ENCODE assay signal across 1 cellular context in genomic region chr12:56120158-56120846, GRCh38.
TF ChIP-seq lines count a peak whose summit lies in the region.

No MANE protein-coding gene starts in this region.

TF ChIP-seq in K562, 482 proteins besides CTCF, POLR2A, EP300 and RAD21:
- TF ChIP-seq SMARCC2 (IDR thresholded peaks at IDR 0.05; ENCODE audit: low read depth): no peak
- no peak for TF ChIP-seq OTX1 (CRISPR knock-in tag; IDR thresholded peaks at IDR 0.05)
- TF ChIP-seq ZNF407 (IDR thresholded peaks at IDR 0.05; ENCODE audit: low read depth): no peak
- TF ChIP-seq ZNF586 (CRISPR knock-in tag; conservative IDR thresholded peaks at IDR 0.05): no peak
- no peak for TF ChIP-seq ELK1 (CRISPR knock-in tag; IDR thresholded peaks at IDR 0.05)
- TF ChIP-seq CC2D1A (IDR thresholded peaks at IDR 0.05): no peak
- TF ChIP-seq MEIS2 (IDR thresholded peaks at IDR 0.05; ENCODE audit: partially characterized antibody): no peak
- TF ChIP-seq ZNF316 (IDR thresholded peaks at IDR 0.05): peak; percentile 83
- no peak for TF ChIP-seq NCOA2 (IDR thresholded peaks at IDR 0.05; ENCODE audit: partially characterized antibody in 2 of 2)
- no peak for TF ChIP-seq ZNF764 (CRISPR knock-in tag; IDR thresholded peaks at IDR 0.05; ENCODE audit: low read depth)
- no peak for TF ChIP-seq RREB1 (CRISPR knock-in tag; IDR thresholded peaks at IDR 0.05)
- TF ChIP-seq MTF1 (CRISPR knock-in tag; IDR thresholded peaks at IDR 0.05; ENCODE audit: borderline replicate concordance): no peak
- TF ChIP-seq ZNF436 (CRISPR knock-in tag; IDR thresholded peaks at IDR 0.05): no peak
- TF ChIP-seq ZNF589 (CRISPR knock-in tag; IDR thresholded peaks at IDR 0.05; ENCODE audit: low read depth): no peak
- TF ChIP-seq MTA3 (IDR thresholded peaks at IDR 0.05; ENCODE audit: borderline replicate concordance): no peak
- TF ChIP-seq FOXJ2 (tag; IDR thresholded peaks at IDR 0.05): no peak
- no peak for TF ChIP-seq CBX2 (IDR thresholded peaks at IDR 0.05; ENCODE audit: insufficient read depth, low read length, poor library complexity, severe bottlenecking)
- TF ChIP-seq NR2C1 (IDR thresholded peaks at IDR 0.05): no peak
- TF ChIP-seq NR2C1 (tag; IDR thresholded peaks at IDR 0.05): no peak
- TF ChIP-seq ATF1 (CRISPR knock-in tag; IDR thresholded peaks at IDR 0.05): no peak
- TF ChIP-seq ATF1 (tag; IDR thresholded peaks at IDR 0.05): no peak
- TF ChIP-seq ZBTB8A (IDR thresholded peaks at IDR 0.05; ENCODE audit: partially characterized antibody): no peak
- TF ChIP-seq ZNF79 (CRISPR knock-in tag; IDR thresholded peaks at IDR 0.05; ENCODE audit: low read depth): no peak
- no peak for TF ChIP-seq ZNF121 (CRISPR knock-in tag; conservative IDR thresholded peaks at IDR 0.05)
- 0 out of 2 replicates have a peak, but pooled peaks have one; percentile 13 for TF ChIP-seq ARID1B (IDR thresholded peaks at IDR 0.05)
- TF ChIP-seq LARP7 (IDR thresholded peaks at IDR 0.05): no peak
- TF ChIP-seq JUND (IDR thresholded peaks at IDR 0.05; ENCODE audit: borderline replicate concordance, low read depth, low read length): peak; percentile 49; the same call in 1 of the 2 replicates
- TF ChIP-seq JUND (tag; IDR thresholded peaks at IDR 0.05; ENCODE audit: borderline replicate concordance, low read depth, low read length): no peak
- TF ChIP-seq SIRT6 (IDR thresholded peaks at IDR 0.05; ENCODE audit: low read depth, low read length): no peak
- TF ChIP-seq ATF3 (IDR thresholded peaks at IDR 0.05): peak; percentile 49; the same call in 1 of the 2 replicates
- no peak for TF ChIP-seq ATF3 (CRISPR knock-in tag; conservative IDR thresholded peaks at IDR 0.05)
- TF ChIP-seq JUN (IDR thresholded peaks at IDR 0.05; ENCODE audit: borderline replicate concordance, low read depth, low read length): peak; percentile 15; the same call in 1 of the 2 replicates
- no peak for TF ChIP-seq JUN (CRISPR knock-in tag; IDR thresholded peaks at IDR 0.05; ENCODE audit: borderline replicate concordance)
- TF ChIP-seq C11orf30 (IDR thresholded peaks at IDR 0.05; ENCODE audit: low read depth): peak; percentile 75
- no peak for TF ChIP-seq PPARD (CRISPR knock-in tag; IDR thresholded peaks at IDR 0.05)
- no peak for TF ChIP-seq TCF7 (IDR thresholded peaks at IDR 0.05; ENCODE audit: borderline replicate concordance)
- TF ChIP-seq CXXC5 (CRISPR knock-in tag; IDR thresholded peaks at IDR 0.05): no peak
- TF ChIP-seq CHAMP1 (IDR thresholded peaks at IDR 0.05): no peak
- no peak for TF ChIP-seq ZFP1 (CRISPR knock-in tag; IDR thresholded peaks at IDR 0.05)
- TF ChIP-seq MAFF (IDR thresholded peaks at IDR 0.05; ENCODE audit: low read length): peak; percentile 32; the same call in 1 of the 2 replicates
- no peak for TF ChIP-seq GABPB2 (CRISPR knock-in tag; conservative IDR thresholded peaks at IDR 0.05)
- no peak for TF ChIP-seq MEF2A (IDR thresholded peaks at IDR 0.05; ENCODE audit: control insufficient read depth, low read depth, low read length)
